In genomic region chr7:27197137-27198042, GRCh38 we compare ENCODE assay signal across 12 cellular contexts. TPM values are rescaled to one million over a fixed set of nuclear protein-coding genes. Genes with fewer than 3 reads are reported as not detected.
DNase-seq lines count a peak whose midpoint lies in the region; ATAC-seq, FAIRE-seq and TF ChIP-seq lines count a peak whose summit lies in the region.
"Had no signal": no experiment of that assay in that cellular context is flagged by ENCODE, and none has a peak within 500 bp of the region (broad histone marks: within the 10 kb centered on the region; RNA-seq: fewer than 3 reads in every experiment).

No MANE protein-coding gene starts in this region.

- H3K36me3 Mint-ChIP-seq in activated B cell treated with CpG ODN at 0.5 μM for 24 hours (ENCODE audit: low read depth) = no peaks in the 10 kb centered on the region
- H3K36me3 Mint-ChIP-seq: activated naive CD8-positive, alpha-beta T cell treated with anti-CD3 and anti-CD28 coated beads for 36 hours; CD4-positive, CD25-positive, alpha-beta regulatory T cell had no signal

- H3K4me1 ChIP-seq in HCT116 (ENCODE audit: control insufficient read depth in 1 of 2, insufficient read depth in 2 of 2, low read length in 2 of 2) (peaks cover 0 to 24% of the 10 kb centered on the region in 2 experiments; a peak in 3 of 4 replicates), pancreas (peaks cover 0 to 17% (median 6%) of the 10 kb centered on the region in 3 donors)

- DNase-seq in HCT116 (ENCODE audit: low read depth, low spot score) (no peak), activated B cell treated with CpG ODN at 0.5 μM for 24 hours (no peak), pancreas (no peak)
- DNase-seq: activated naive CD8-positive, alpha-beta T cell treated with anti-CD3 and anti-CD28 coated beads for 36 hours; CD4-positive, CD25-positive, alpha-beta regulatory T cell; NCI-H2107; nephron progenitor cell; SHP77 had no signal

- no peak overlapping the region for H2AFZ ChIP-seq in HCT116 (ENCODE audit: low read depth, low read length, poor library complexity, severe bottlenecking)

- peaks cover 69% of the 10 kb centered on the region for H3K27me3 Mint-ChIP-seq in activated B cell treated with CpG ODN at 0.5 μM for 24 hours

- FAIRE-seq in pancreas (lab: Jason Lieb, UNC) = peak; percentile 65

- H3K27me3 ChIP-seq in HCT116 (ENCODE audit: insufficient read depth, low read length) (no peaks in the 10 kb centered on the region), pancreas (peaks cover 0 to 83% (median 38%) of the 10 kb centered on the region in 4 donors)

- H3K4me2 ChIP-seq in HCT116 (ENCODE audit: low read length) = no peak overlapping the region

- H3K27ac Mint-ChIP-seq in activated B cell treated with CpG ODN at 0.5 μM for 24 hours = no peak overlapping the region
- H3K27ac Mint-ChIP-seq: activated naive CD8-positive, alpha-beta T cell treated with anti-CD3 and anti-CD28 coated beads for 36 hours; CD4-positive, CD25-positive, alpha-beta regulatory T cell; nephron progenitor cell had no signal

- intact Hi-C loops in HCT116 (cut with micrococcal nuclease) (loop anchor here (2.0 to 10.0 kb wide), 5 partner anchors 407 to 1427 kb away; partner anchors contain the start of gene TAX1BP1), activated B cell treated with CpG ODN at 0.5 μM for 24 hours (cut with micrococcal nuclease) (loop anchor here (2.0 to 10.0 kb wide), 9 partner anchors 35 to 1905 kb away; partner anchors contain the start of genes JAZF1 and TRIL), pancreas (cut with DNase I) (loop anchor here in 2 of 3 donors (10.0 kb wide), 2 partner anchors 727 to 827 kb away; no protein-coding TSS in a partner anchor)

- H3K79me2 ChIP-seq in HCT116 (ENCODE audit: insufficient read depth, low read length) = no peaks in the 10 kb centered on the region

- no peak for TF ChIP-seq POLR2A in HCT116 (IDR thresholded peaks at IDR 0.05; ENCODE audit: borderline replicate concordance, extremely low read depth, insufficient read depth, insufficient read length)

- no peak overlapping the region for H3K27ac ChIP-seq in HCT116 (ENCODE audit: low read depth, low read length)
- H3K27ac ChIP-seq in pancreas = no peak overlapping the region
- H3K27ac ChIP-seq: cardiac muscle cell had no signal

- BruUV-seq in HCT116 (replicated peaks; lab: Mats Ljungman, UMichigan) = TSS peak; percentile 41

- no peaks in the 10 kb centered on the region for H3K9me3 Mint-ChIP-seq in activated B cell treated with CpG ODN at 0.5 μM for 24 hours
- H3K9me3 Mint-ChIP-seq: activated naive CD8-positive, alpha-beta T cell treated with anti-CD3 and anti-CD28 coated beads for 36 hours; nephron progenitor cell had no signal

- TF ChIP-seq CTCF in HCT116 (IDR thresholded peaks at IDR 0.05 in 2 of 3, conservative IDR thresholded peaks at IDR 0.05 in 1 of 3; ENCODE audit: borderline replicate concordance in 1 of 3, insufficient read depth in 1 of 3, low read depth in 2 of 3, low read length in 2 of 3) = no peak
- TF ChIP-seq CTCF in activated B cell treated with CpG ODN at 0.5 μM for 24 hours (IDR thresholded peaks at IDR 0.05) = no peak
- TF ChIP-seq CTCF in pancreas (IDR thresholded peaks at IDR 0.05) = no peak

- H3K4me3 ChIP-seq in HCT116 (replicated peaks in 1 of 2; ENCODE audit: low read depth in 1 of 2, low read length in 2 of 2) (no peak overlapping the region), pancreas (no peak overlapping the region)
- H3K4me3 ChIP-seq: cardiac muscle cell had no signal

- H3K9me2 ChIP-seq in HCT116 (ENCODE audit: insufficient read depth) = no peaks in the 10 kb centered on the region

- POLR2A ChIA-PET in HCT116 (lab: Charles Lee) (no interaction called here), activated B cell treated with CpG ODN at 0.5 μM for 24 hours (lab: Charles Lee) (no interaction called here)

- no peaks in the 10 kb centered on the region for H3K36me3 ChIP-seq in HCT116 (ENCODE audit: control insufficient read depth in 1 of 2, insufficient read depth in 2 of 2, low read length in 2 of 2)
- no peaks in the 10 kb centered on the region for H3K36me3 ChIP-seq in pancreas
- H3K36me3 ChIP-seq: cardiac muscle cell had no signal

- WGBS in pancreas, 2 donors = 20 to 21% methylated on average over 18 of the region's 18 CpGs

- CTCF ChIA-PET in HCT116 (lab: Charles Lee) = interaction anchor here (1.0 to 2.6 kb wide), 3 partner anchors 18 to 822 kb away, joined by 3 to 11 read pairs (median 3); no protein-coding TSS in a partner anchor
- CTCF ChIA-PET in activated B cell treated with CpG ODN at 0.5 μM for 24 hours (lab: Charles Lee) = no interaction called here

- RAD21 ChIA-PET in HCT116 (lab: Charles Lee; ENCODE audit: low non-redundant PET in 1 of 2, low total read pairs in 2 of 2, uncharacterized antibody in 2 of 2, unreplicated experiment in 2 of 2) = no interaction called here

- H3K9ac ChIP-seq in HCT116 (ENCODE audit: low read length) = no peak overlapping the region

- no peaks in the 10 kb centered on the region for H4K20me1 ChIP-seq in HCT116 (ENCODE audit: insufficient read depth)

- H3K4me3 Mint-ChIP-seq in activated B cell treated with CpG ODN at 0.5 μM for 24 hours = peak overlapping the region; percentile 15
- H3K4me3 Mint-ChIP-seq: activated naive CD8-positive, alpha-beta T cell treated with anti-CD3 and anti-CD28 coated beads for 36 hours had no signal

- H3K9me3 ChIP-seq in HCT116 (ENCODE audit: control insufficient read depth in 1 of 2, insufficient read depth in 1 of 2, low read depth in 1 of 2, low read length in 2 of 2) = no peaks in the 10 kb centered on the region
- no peaks in the 10 kb centered on the region for H3K9me3 ChIP-seq in pancreas

- TF ChIP-seq RAD21 in HCT116 (IDR thresholded peaks at IDR 0.05; ENCODE audit: low read depth) = no peak

- H3K4me1 Mint-ChIP-seq in activated B cell treated with CpG ODN at 0.5 μM for 24 hours = peaks cover 35% of the 10 kb centered on the region

- ATAC-seq in HCT116 (no peak), activated B cell treated with CpG ODN at 0.5 μM for 24 hours (ENCODE audit: low read depth) (no peak), pancreas (no peak), GM21526 (IDR thresholded peaks at IDR 0.05; ENCODE audit: low FRiP score, unreplicated experiment) (no peak), HG03469 (IDR thresholded peaks at IDR 0.05; ENCODE audit: unreplicated experiment) (no peak)
- ATAC-seq: left colon had no signal

TF ChIP-seq in HCT116, 20 proteins besides CTCF, POLR2A, EP300 and RAD21 (continues in another document):
- TF ChIP-seq REST (IDR thresholded peaks at IDR 0.05; ENCODE audit: low read depth) (no peak), ATF3 (IDR thresholded peaks at IDR 0.05) (no peak), ZFX (IDR thresholded peaks at IDR 0.05) (no peak), MAX (IDR thresholded peaks at IDR 0.05) (no peak), SIN3A (IDR thresholded peaks at IDR 0.05; ENCODE audit: low read depth) (no peak)

RNA-seq across cellular contexts. Expression of gene HOXA13, which starts 2.5 kb away (rescaled TPM):
- total RNA-seq in HCT116 (2021; ENCODE audit: unreplicated experiment) = 3.6 TPM
- 0.91 and 1.3 TPM in 2 replicates for polyA plus RNA-seq in HCT116 (2012)
- not detected in 2 replicates for total RNA-seq in activated B cell treated with CpG ODN at 0.5 μM for 24 hours
- under 1 TPM in 1 of 6 donors, not detected in 5; 0.03 TPM for total RNA-seq in pancreas
- polyA plus RNA-seq in pancreas = not detected
- total RNA-seq: activated naive CD8-positive, alpha-beta T cell treated with anti-CD3 and anti-CD28 coated beads for 36 hours; cardiac muscle cell; CD4-positive, CD25-positive, alpha-beta regulatory T cell had no signal
- polyA plus RNA-seq: cardiac muscle cell; CD4-positive, CD25-positive, alpha-beta regulatory T cell had no signal

RNA-seq across cellular contexts. Expression of gene HOXA11, which starts 12.4 kb away (rescaled TPM):
- total RNA-seq in HCT116 (2021; ENCODE audit: unreplicated experiment) (6.8 TPM), activated B cell treated with CpG ODN at 0.5 μM for 24 hours (not detected in 2 replicates), pancreas (not detected)
- polyA plus RNA-seq in HCT116 (2012) = 3.9 and 4.6 TPM in 2 replicates
- not detected for polyA plus RNA-seq in pancreas
- total RNA-seq: cardiac muscle cell; CD4-positive, CD25-positive, alpha-beta regulatory T cell had no signal
- polyA plus RNA-seq: cardiac muscle cell; CD4-positive, CD25-positive, alpha-beta regulatory T cell had no signal

RNA-seq across cellular contexts. Expression of gene HOXA10, which starts 23.3 kb away (rescaled TPM):
- total RNA-seq in HCT116 (2021; ENCODE audit: unreplicated experiment) (19.6 TPM), activated B cell treated with CpG ODN at 0.5 μM for 24 hours (0.24 TPM in 1 of 2 replicates, not detected in the other), pancreas (under 1 TPM in 4 of 6 donors, not detected in 2; 0.09 to 0.18 (median 0.14) TPM)
- 7.9 and 13.3 TPM in 2 replicates for polyA plus RNA-seq in HCT116 (2012)
- polyA plus RNA-seq in pancreas = not detected
- total RNA-seq: activated naive CD8-positive, alpha-beta T cell treated with anti-CD3 and anti-CD28 coated beads for 36 hours; cardiac muscle cell had no signal
- polyA plus RNA-seq: cardiac muscle cell; CD4-positive, CD25-positive, alpha-beta regulatory T cell had no signal

RNA-seq across cellular contexts. Expression of gene HOXA9, which starts 32.1 kb away (rescaled TPM):
- total RNA-seq in HCT116 (2021; ENCODE audit: unreplicated experiment) (91.0 TPM), activated B cell treated with CpG ODN at 0.5 μM for 24 hours (not detected in 2 replicates), pancreas (under 1 TPM in 1 of 6 donors, not detected in 5; 0.13 TPM)
- polyA plus RNA-seq in HCT116 (2012) = 48.2 and 62.8 TPM in 2 replicates
- under 1 TPM in 1 of 2 donors, not detected in 1; 0.09 TPM for polyA plus RNA-seq in pancreas
- total RNA-seq: activated naive CD8-positive, alpha-beta T cell treated with anti-CD3 and anti-CD28 coated beads for 36 hours; cardiac muscle cell had no signal
- polyA plus RNA-seq: cardiac muscle cell had no signal

RNA-seq across cellular contexts. Expression of gene HOXA7, which starts 40.9 kb away (rescaled TPM):
- total RNA-seq in HCT116 (2021; ENCODE audit: unreplicated experiment) = 15.0 TPM
- polyA plus RNA-seq in HCT116 (2012) = 8.0 and 10.6 TPM in 2 replicates
- not detected in 2 replicates for total RNA-seq in activated B cell treated with CpG ODN at 0.5 μM for 24 hours
- under 1 TPM in 3 of 6 donors, not detected in 3; 0.06 to 0.19 (median 0.17) TPM for total RNA-seq in pancreas
- under 1 TPM; 0.15 to 0.49 TPM for polyA plus RNA-seq in pancreas
- total RNA-seq: activated naive CD8-positive, alpha-beta T cell treated with anti-CD3 and anti-CD28 coated beads for 36 hours; cardiac muscle cell; CD4-positive, CD25-positive, alpha-beta regulatory T cell had no signal
- polyA plus RNA-seq: cardiac muscle cell; CD4-positive, CD25-positive, alpha-beta regulatory T cell had no signal

Comparison
In these comparisons a context has a peak if more than half of its experiments do, and no peak if none do; other contexts are left out.
1. RNA of gene HOXA10, which starts 23.3 kb away (total RNA-seq): 19.6 TPM in HCT116 (single experiment); 0.24 TPM in activated B cell treated with CpG ODN at 0.5 μM for 24 hours and 0.09 to 0.18 TPM in pancreas; every median in the first group is over 10 times any median in the second.